24 cellular contexts compared by ENCODE assay signal in the genomic region with DNA sequence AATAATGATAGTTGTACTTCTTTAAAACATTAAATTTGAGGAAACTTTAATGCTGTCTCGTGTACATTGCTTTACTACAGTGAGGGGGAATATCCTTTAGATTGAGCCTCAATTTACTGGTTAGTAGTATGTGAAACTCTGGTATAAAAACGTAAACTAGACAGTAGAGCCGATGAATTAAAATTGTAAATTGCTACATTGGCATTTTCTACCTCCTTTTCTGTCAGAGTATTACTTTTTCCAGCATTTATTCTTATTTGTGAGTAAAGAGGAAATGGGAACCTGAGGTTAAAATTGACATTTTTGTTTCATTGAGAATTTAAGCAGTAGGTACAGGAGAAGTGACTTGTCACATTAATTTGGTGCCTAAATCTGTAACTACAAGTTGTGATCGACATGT.
DNase-seq lines count a peak whose midpoint lies in the region; ATAC-seq, FAIRE-seq and TF ChIP-seq lines count a peak whose summit lies in the region.
"Had no signal": no experiment of that assay in that cellular context is flagged by ENCODE, and none has a peak within 500 bp of the region (broad histone marks: within the 10 kb centered on the region; RNA-seq: fewer than 3 reads in every experiment).

No MANE protein-coding gene starts in this region.

- TF ChIP-seq RAD21 in HepG2 (CRISPR knock-in tag; IDR thresholded peaks at IDR 0.05) (no peak), IMR-90 (IDR thresholded peaks at IDR 0.05; ENCODE audit: low read length) (no peak), K562 (CRISPR knock-in tag; conservative IDR thresholded peaks at IDR 0.05 in 1 of 2, IDR thresholded peaks at IDR 0.05 in 1 of 2) (no peak)

- H3K36me3 ChIP-seq in HepG2 (replicated peaks in 1 of 2; ENCODE audit: control insufficient read depth in 1 of 2, insufficient read depth in 2 of 2, low read length in 2 of 2) (peaks cover 1 to 11% of the 10 kb centered on the region in 2 experiments; a peak in 3 of 5 replicates), right lobe of liver (no peaks in the 10 kb centered on the region), IMR-90 (ENCODE audit: control insufficient read depth, insufficient read depth, low read length) (peaks cover 5% of the 10 kb centered on the region), K562 (ENCODE audit: control insufficient read depth, insufficient read depth, low read length) (peaks cover 18% of the 10 kb centered on the region; the same call in 2 of the 3 replicates)
- H3K36me3 ChIP-seq: BE2C had no signal

- no peak for TF ChIP-seq CTCF in HepG2 (CRISPR knock-in tag; IDR thresholded peaks at IDR 0.05)
- no peak for TF ChIP-seq CTCF in right lobe of liver (IDR thresholded peaks at IDR 0.05)
- no peak for TF ChIP-seq CTCF in IMR-90 (conservative IDR thresholded peaks at IDR 0.05; ENCODE audit: low read depth, low read length)
- no peak for TF ChIP-seq CTCF in K562 (IDR thresholded peaks at IDR 0.05 in 2 of 3, conservative IDR thresholded peaks at IDR 0.05 in 1 of 3; ENCODE audit: insufficient read depth in 2 of 3, low read depth in 1 of 3, low read length in 3 of 3)

- FAIRE-seq in HepG2 (lab: Jason Lieb, UNC), result no peak
- no peak for FAIRE-seq in K562 (lab: Jason Lieb, UNC)
- FAIRE-seq: GM12878, GM12892, GM18507 had no signal

- dilution Hi-C loops in IMR-90 (cut with HindIII; ENCODE audit: low sequenced_read_pairs, unreplicated experiment), result no loop called here

- no peak overlapping the region for H2BK20ac ChIP-seq in IMR-90 (ENCODE audit: low read depth, low read length)

- H3K4me3 ChIP-seq in HepG2 (replicated peaks in 1 of 3; ENCODE audit: insufficient read depth in 1 of 3, low read depth in 2 of 3, low read length in 3 of 3) (no peak overlapping the region), right lobe of liver (no peak overlapping the region), IMR-90 (ENCODE audit: insufficient read depth, low read depth, low read length) (no peak overlapping the region), K562 (no peak overlapping the region)
- H3K4me3 ChIP-seq: BLaER1, GM12878 had no signal

- ATAC-seq in HepG2, result no peak
- ATAC-seq in right lobe of liver, result no peak
- ATAC-seq in IMR-90 (ENCODE audit: low read depth), result no peak
- no peak for ATAC-seq in K562
- ATAC-seq: GM12878 had no signal

- 93% methylated on average over 4 of the region's 4 CpGs for WGBS in HepG2 (ENCODE audit: low lambda C conversion rate)
- 91% methylated on average over 4 of the region's 4 CpGs for WGBS in right lobe of liver (ENCODE audit: insufficient coverage, low coverage, low lambda C conversion rate, missing lambda C conversion rate)
- WGBS in IMR-90 (ENCODE audit: extremely low coverage in 2 of 2, insufficient read length in 1 of 2), 2 experiments, result 80% methylated on average over 1 of the region's 4 CpGs; no CpG with 5 or more reads in 1 of the 2 experiments
- WGBS in K562 (ENCODE audit: insufficient coverage, low coverage, missing lambda C conversion rate), result 80% methylated on average over 4 of the region's 4 CpGs

- no peak for TF ChIP-seq EP300 in HepG2 (IDR thresholded peaks at IDR 0.05; ENCODE audit: low read depth in 2 of 2, low read length in 2 of 2)
- TF ChIP-seq EP300 in HepG2 (CRISPR knock-in tag; IDR thresholded peaks at IDR 0.05; ENCODE audit: borderline replicate concordance), result no peak
- no peak for TF ChIP-seq EP300 in K562 (IDR thresholded peaks at IDR 0.05; ENCODE audit: low read length)

- no peak overlapping the region for H2AFZ ChIP-seq in HepG2 (ENCODE audit: low read length)
- H2AFZ ChIP-seq in IMR-90 (replicated peaks; ENCODE audit: low read length, poor library complexity), result no peak overlapping the region
- no peak overlapping the region for H2AFZ ChIP-seq in K562 (ENCODE audit: low read depth, low read length)

- H3K23ac ChIP-seq in IMR-90 (ENCODE audit: low read depth, low read length), result no peak overlapping the region

- no peak overlapping the region for H3K9ac ChIP-seq in HepG2 (ENCODE audit: insufficient read depth, low read depth, low read length)
- no peak overlapping the region for H3K9ac ChIP-seq in IMR-90 (ENCODE audit: low read depth, low read length)
- H3K9ac ChIP-seq in K562 (ENCODE audit: insufficient read depth in 1 of 2, low read depth in 2 of 2, low read length in 2 of 2), result no peak overlapping the region
- H3K9ac ChIP-seq: BLaER1 had no signal

- H2BK5ac ChIP-seq in IMR-90 (ENCODE audit: low read depth, low read length, poor library complexity, severe bottlenecking), result no peak overlapping the region

- DNase-seq in HepG2 (ENCODE audit: low spot score) (no peak), right lobe of liver (no peak), IMR-90 (no peak), K562 (ENCODE audit: extremely low read depth in 1 of 4, low spot score in 3 of 4) (no peak), SW 1271 (lab: John Stamatoyannopoulos, UW) (no peak), DMS114 treated with DMSO at 0.1 percent for 48 hours (lab: John Stamatoyannopoulos, UW; ENCODE audit: unreplicated experiment) (no peak)
- DNase-seq: ACHN; BE2C; C1 segment of cervical spinal cord; CD4-positive, alpha-beta memory T cell; CD4-positive, CD25-positive, alpha-beta regulatory T cell; CD8-positive, alpha-beta memory T cell; COR-L47; DMS153; DMS53; DMS79; DND-41; EL; GDM1 had no signal

- H4K8ac ChIP-seq in IMR-90 (ENCODE audit: low read depth in 2 of 2, low read length in 2 of 2), result no peak overlapping the region

- no peaks in the 10 kb centered on the region for H3K9me1 ChIP-seq in IMR-90 (ENCODE audit: insufficient read depth, low read length)
- no peaks in the 10 kb centered on the region for H3K9me1 ChIP-seq in K562 (ENCODE audit: control insufficient read depth, insufficient read depth, low read length)

- H3K9me3 ChIP-seq in HepG2 (ENCODE audit: low read length) (no peaks in the 10 kb centered on the region), right lobe of liver (no peaks in the 10 kb centered on the region), IMR-90 (ENCODE audit: control insufficient read depth, insufficient read depth, low read length) (no peaks in the 10 kb centered on the region), K562 (replicated peaks; ENCODE audit: control insufficient read depth, insufficient read depth, low read depth, low read length) (no peaks in the 10 kb centered on the region)
- H3K9me3 ChIP-seq: BE2C, BLaER1 had no signal

- POLR2A ChIA-PET in HepG2 (lab: Yijun Ruan, JAX) (no interaction called here), IMR-90 (lab: Charles Lee; ENCODE audit: unreplicated experiment) (interaction anchor here (0.7 kb wide), 1 partner anchor 26 kb away, joined by 3 read pairs; no protein-coding TSS in a partner anchor), K562 (lab: Yijun Ruan, JAX) (no interaction called here)

- no peaks in the 10 kb centered on the region for H3K79me1 ChIP-seq in IMR-90 (ENCODE audit: low read depth in 1 of 2, low read length in 2 of 2)

- H3K79me2 ChIP-seq in HepG2 (ENCODE audit: insufficient read depth, low read length) (no peaks in the 10 kb centered on the region), K562 (ENCODE audit: control insufficient read depth, insufficient read depth, low read length) (no peaks in the 10 kb centered on the region)

- no peak for TF ChIP-seq POLR2A in HepG2 (IDR thresholded peaks at IDR 0.05; ENCODE audit: insufficient read depth in 1 of 2, low read depth in 2 of 2, low read length in 2 of 2)
- no peak for TF ChIP-seq POLR2A in right lobe of liver (IDR thresholded peaks at IDR 0.05)
- TF ChIP-seq POLR2A in IMR-90 (IDR thresholded peaks at IDR 0.05; ENCODE audit: low read depth, low read length), result no peak
- TF ChIP-seq POLR2A in K562 (conservative IDR thresholded peaks at IDR 0.05), result no peak

- H2AK9ac ChIP-seq in IMR-90 (replicated peaks; ENCODE audit: low read depth, low read length, poor library complexity), result no peak overlapping the region

- no peak overlapping the region for H2BK15ac ChIP-seq in IMR-90 (ENCODE audit: low read depth, low read length)

- no peak overlapping the region for H3K4ac ChIP-seq in IMR-90 (ENCODE audit: low read depth, low read length)

- BruUV-seq in HepG2 (replicated peaks; lab: Mats Ljungman, UMichigan) (no TSS peak), IMR-90 (replicated peaks; lab: Mats Ljungman, UMichigan) (no TSS peak), K562 (replicated peaks; lab: Mats Ljungman, UMichigan) (no TSS peak)

- no peak overlapping the region for H3K14ac ChIP-seq in IMR-90 (replicated peaks; ENCODE audit: low read depth, low read length)

- CTCF ChIA-PET in HepG2 (lab: Yijun Ruan, JAX; ENCODE audit: low intra/inter-chr PET ratio, low total read pairs) (no interaction called here), IMR-90 (lab: Yijun Ruan, JAX) (no interaction called here), K562 (lab: Yijun Ruan, JAX; ENCODE audit: low intra/inter-chr PET ratio) (no interaction called here)

- no peak overlapping the region for H3K56ac ChIP-seq in IMR-90 (ENCODE audit: extremely low read depth, insufficient read depth, low read length)

- no peak overlapping the region for H4K91ac ChIP-seq in IMR-90 (ENCODE audit: insufficient read depth, low read depth, low read length)

- intact Hi-C loops in HepG2 (cut with micrococcal nuclease; ENCODE audit: unreplicated experiment), result no loop called here
- intact Hi-C loops in right lobe of liver (cut with DNase I), result no loop called here
- intact Hi-C loops in IMR-90 (cut with micrococcal nuclease), result no loop called here
- intact Hi-C loops in K562 (cut with micrococcal nuclease), result no loop called here

- H3K27me3 ChIP-seq in HepG2 (ENCODE audit: control insufficient read depth in 1 of 2, insufficient read depth in 2 of 2, low read length in 2 of 2) (no peaks in the 10 kb centered on the region), right lobe of liver (no peaks in the 10 kb centered on the region), IMR-90 (ENCODE audit: control insufficient read depth, insufficient read depth, low read length) (no peaks in the 10 kb centered on the region), K562 (ENCODE audit: control insufficient read depth in 2 of 2, insufficient read depth in 2 of 2, low read length in 2 of 2) (no peaks in the 10 kb centered on the region)
- H3K27me3 ChIP-seq: BE2C, BLaER1 had no signal

- H3K4me1 ChIP-seq in HepG2 (ENCODE audit: insufficient read depth, low read length) (peaks cover 13% of the 10 kb centered on the region), right lobe of liver (no peaks in the 10 kb centered on the region), IMR-90 (ENCODE audit: control insufficient read depth, insufficient read depth, low read length) (no peaks in the 10 kb centered on the region), K562 (replicated peaks in 1 of 2; ENCODE audit: control insufficient read depth in 2 of 2, insufficient read depth in 2 of 2, low read length in 2 of 2) (no peaks in the 10 kb centered on the region)
- H3K4me1 ChIP-seq: BE2C, BLaER1 had no signal

- no peak overlapping the region for H3K18ac ChIP-seq in IMR-90 (ENCODE audit: low read depth, low read length)

- in situ Hi-C loops in HepG2 (cut with HindIII; ENCODE audit: extremely low pct_ligation_motif_present, low pct_unique_long_range_greater_than_20kb), result no loop called here
- in situ Hi-C loops in IMR-90 (cut with MboI; ENCODE audit: low sequenced_read_pairs), result no loop called here
- in situ Hi-C loops in K562 (cut with MboI), result no loop called here

- H2AK5ac ChIP-seq in IMR-90 (ENCODE audit: low read depth, low read length), result no peak overlapping the region

- no peak overlapping the region for H3K4me2 ChIP-seq in HepG2 (ENCODE audit: low read depth, low read length)
- H3K4me2 ChIP-seq in IMR-90 (ENCODE audit: low read depth, low read length), result no peak overlapping the region
- no peak overlapping the region for H3K4me2 ChIP-seq in K562 (ENCODE audit: insufficient read depth, low read length)
- H3K4me2 ChIP-seq: BLaER1 had no signal

- H3K27ac ChIP-seq in HepG2 (ENCODE audit: extremely low read length, insufficient read depth, low read length) (no peak overlapping the region), right lobe of liver (no peak overlapping the region), IMR-90 (ENCODE audit: insufficient read depth, low read length) (no peak overlapping the region), K562 (ENCODE audit: extremely low read depth, low read depth, low read length) (no peak overlapping the region)
- H3K27ac ChIP-seq: 22Rv1, BLaER1 had no signal

- no peak overlapping the region for H2BK120ac ChIP-seq in IMR-90 (ENCODE audit: low read depth, low read length)

- no peaks in the 10 kb centered on the region for H4K20me1 ChIP-seq in HepG2 (ENCODE audit: insufficient read depth, low read length)
- H4K20me1 ChIP-seq in IMR-90 (ENCODE audit: insufficient read depth, low read length), result no peaks in the 10 kb centered on the region
- H4K20me1 ChIP-seq in K562 (replicated peaks; ENCODE audit: control insufficient read depth, insufficient read depth, low read length), result no peaks in the 10 kb centered on the region
- H4K20me1 ChIP-seq: BLaER1 had no signal

- no peak overlapping the region for H4K5ac ChIP-seq in IMR-90 (ENCODE audit: low read depth, low read length)

Comparison
In these comparisons a context has a peak if more than half of its experiments do, and no peak if none do; other contexts are left out.
1. Of the 241 proteins assayed by ChIP-seq in both HepG2 and K562: peak only in HepG2: none; only in K562: none; in both: MAFF and MAFK; in neither: 239.